In genomic region chr2:101396352-101396717, GRCh38 we compare ENCODE assay signal across 9 cellular contexts. TPM values are rescaled to one million over a fixed set of nuclear protein-coding genes. Genes with fewer than 3 reads are reported as not detected.
A peak's percentile ranks its signal among the peaks of the same experiment; 100 is the strongest.
DNase-seq lines count a peak whose midpoint lies in the region; ATAC-seq and TF ChIP-seq lines count a peak whose summit lies in the region.
"Had no signal": no experiment of that assay in that cellular context is flagged by ENCODE, and none has a peak within 500 bp of the region (broad histone marks: within the 10 kb centered on the region; RNA-seq: fewer than 3 reads in every experiment).

No MANE protein-coding gene starts in this region.

- CTCF ChIA-PET in PC-3 (lab: Charles Lee), result interaction anchor here (0.6 to 1.3 kb wide), 3 partner anchors 9 to 121 kb away, joined by 3 to 18 read pairs (median 3); partner anchors contain the start of gene CREG2

- no peak overlapping the region for H2BK15ac ChIP-seq in H9 (ENCODE audit: low read depth, low read length)

- no peak overlapping the region for H3K23ac ChIP-seq in H9 (ENCODE audit: insufficient read length, low read depth, low read length)

- H3K4me3 ChIP-seq in PC-3 (ENCODE audit: low read length) (peak overlapping the region; percentile 44), epithelial cell of esophagus (ENCODE audit: low read length) (no peak overlapping the region)

- H3F3A ChIP-seq in PC-3 (ENCODE audit: low read length, unreplicated experiment), result peaks cover 9% of the 10 kb centered on the region

- no peak overlapping the region for H2BK5ac ChIP-seq in H9 (ENCODE audit: insufficient read length, low read length)

- H3K9me3 Mint-ChIP-seq in H9, result no peaks in the 10 kb centered on the region

- H2AFZ ChIP-seq in PC-3 (ENCODE audit: low read length) (0 out of 2 replicates have a peak overlapping the region, but pooled peaks have one; percentile 11), H9 (ENCODE audit: low read length) (no peak overlapping the region)

- intact Hi-C loops in PC-3 (cut with micrococcal nuclease) (no loop called here), posterior vena cava (cut with DNase I) (no loop called here)

- peak overlapping the region; percentile 83 for H3K4me2 ChIP-seq in PC-3 (ENCODE audit: low read length)
- H3K4me2 ChIP-seq in H9 (ENCODE audit: insufficient read depth, insufficient read length, low read length), result no peak overlapping the region

- H3K56ac ChIP-seq in H9 (ENCODE audit: insufficient read length, low read depth, low read length), result no peak overlapping the region

- H3K4ac ChIP-seq in H9 (ENCODE audit: low read depth, low read length), result no peak overlapping the region

- no peaks in the 10 kb centered on the region for H4K20me1 ChIP-seq in PC-3 (ENCODE audit: low read length)
- H4K20me1 ChIP-seq in H9 (ENCODE audit: control insufficient read depth, insufficient read depth, insufficient read length), result no peaks in the 10 kb centered on the region

- no peaks in the 10 kb centered on the region for H3K23me2 ChIP-seq in H9 (ENCODE audit: insufficient read length, low read depth, low read length, poor library complexity, severe bottlenecking)

- POLR2A ChIA-PET in PC-3 (lab: Charles Lee; ENCODE audit: unreplicated experiment), result interaction anchor here (0.7 kb wide), 1 partner anchor 30 kb away, joined by 3 read pairs; no protein-coding TSS in a partner anchor

- H3K27ac Mint-ChIP-seq in H9, result no peak overlapping the region

- H3T11ph ChIP-seq in H9 (ENCODE audit: low read length), result no peak overlapping the region

- no peak overlapping the region for H2AK5ac ChIP-seq in H9 (ENCODE audit: insufficient read length, low read length)

- no peak overlapping the region for H4K8ac ChIP-seq in H9 (replicated peaks; ENCODE audit: insufficient read length, low read depth, low read length)

- H3K4me1 ChIP-seq in PC-3 (ENCODE audit: insufficient read depth, low read length) (peaks cover 54% of the 10 kb centered on the region), H9 (ENCODE audit: insufficient read depth, low read length) (no peaks in the 10 kb centered on the region; the same call in 1 of the 2 replicates)

- H3K36me3 Mint-ChIP-seq in H9 (ENCODE audit: insufficient read depth in 1 of 3, low read depth in 3 of 3), result no peaks in the 10 kb centered on the region

- H3K27me3 ChIP-seq in PC-3 (ENCODE audit: low read length), result no peaks in the 10 kb centered on the region
- no peaks in the 10 kb centered on the region; the same call in 1 of the 2 replicates for H3K27me3 ChIP-seq in H9 (ENCODE audit: insufficient read depth, low read length)

- BruUV-seq in PC-3 (replicated peaks; lab: Mats Ljungman, UMichigan), result no TSS peak

- H4K5ac ChIP-seq in H9 (ENCODE audit: insufficient read length, low read depth, low read length), result no peak overlapping the region

- no CpG with 5 or more reads among the region's 2 CpGs for WGBS in H9 (ENCODE audit: extremely low coverage, insufficient read length, low lambda C conversion rate)

- no peaks in the 10 kb centered on the region; the same call in none of the 2 replicates for H3K27me3 Mint-ChIP-seq in H9 (ENCODE audit: low read depth)

- no peak overlapping the region for H3K18ac ChIP-seq in H9 (ENCODE audit: insufficient read length, low read depth, low read length)

- H3K9me3 ChIP-seq in PC-3 (ENCODE audit: low read length), result no peaks in the 10 kb centered on the region
- H3K9me3 ChIP-seq in H9 (ENCODE audit: control insufficient read depth, low read depth, low read length), result no peaks in the 10 kb centered on the region

- H4K91ac ChIP-seq in H9 (ENCODE audit: insufficient read length, low read depth, low read length), result no peak overlapping the region

- H2BK20ac ChIP-seq in H9 (ENCODE audit: low read depth, low read length, poor library complexity, severe bottlenecking), result no peak overlapping the region

- H3K4me3 Mint-ChIP-seq in H9, result no peak overlapping the region

- ATAC-seq in PC-3, result peak; percentile 87

- peaks cover 8% of the 10 kb centered on the region; the same call in 1 of the 2 replicates for H3K36me3 ChIP-seq in PC-3 (ENCODE audit: low read depth, low read length)

- TF ChIP-seq CTCF in PC-3 (conservative IDR thresholded peaks at IDR 0.05; ENCODE audit: low read depth, low read length), result no peak
- TF ChIP-seq CTCF in epithelial cell of esophagus (IDR thresholded peaks at IDR 0.05; ENCODE audit: insufficient read depth, low read depth, low read length, missing control alignments), result no peak
- no peak for TF ChIP-seq CTCF in H9 (conservative IDR thresholded peaks at IDR 0.05)

- no peak overlapping the region for H2BK120ac ChIP-seq in H9 (ENCODE audit: low read depth, low read length, poor library complexity, severe bottlenecking)

- DNase-seq in ELR (ENCODE audit: low read depth) (peak; percentile 96), PC-3 (peak; percentile 96), epithelial cell of esophagus (ENCODE audit: low read depth) (peak; percentile 97), pulmonary artery endothelial cell (ENCODE audit: low read depth, low spot score) (peak; percentile 75), posterior vena cava (ENCODE audit: low spot score) (no peak), NCI-H187 (lab: John Stamatoyannopoulos, UW) (no peak), H9 (no peak)
- no peak for DNase-seq in stimulated activated CD8-positive, alpha-beta memory T cell treated with anti-CD3 and anti-CD28 coated beads, Interleukin-4, amount 100 ng/mL, for 48 hours
- DNase-seq: activated CD8-positive, alpha-beta memory T cell treated with anti-CD3 and anti-CD28 coated beads, Interleukin-2, amount 50 U/mL, for 4 hours had no signal

- H3K27ac ChIP-seq in PC-3 (ENCODE audit: low read length) (peak overlapping the region; percentile 96), H9 (ENCODE audit: insufficient read length, low read depth, low read length) (no peak overlapping the region)

- H3K9me2 ChIP-seq in PC-3 (replicated peaks; ENCODE audit: low read length), result no peaks in the 10 kb centered on the region

- no peaks in the 10 kb centered on the region for H3K79me1 ChIP-seq in H9 (ENCODE audit: insufficient read depth, low read depth, low read length, poor library complexity, severe bottlenecking)

- no peak overlapping the region for H3K14ac ChIP-seq in H9 (ENCODE audit: insufficient read depth, low read length)

- H3K9ac ChIP-seq in PC-3 (ENCODE audit: low read length) (peak overlapping the region; percentile 88), H9 (ENCODE audit: extremely low read depth, insufficient read length, low read length) (no peak overlapping the region)

- H2BK12ac ChIP-seq in H9 (ENCODE audit: insufficient read length, low read depth, low read length), result no peak overlapping the region

- peaks cover 18 to 19% of the 10 kb centered on the region in 2 experiments for H3K4me1 Mint-ChIP-seq in H9

- H3K79me2 ChIP-seq in PC-3 (ENCODE audit: low read length), result peaks cover 11% of the 10 kb centered on the region
- no peaks in the 10 kb centered on the region for H3K79me2 ChIP-seq in H9 (ENCODE audit: insufficient read depth, low read length)

RNA-seq across cellular contexts. Expression of gene CREG2, which starts 9.0 kb away (rescaled TPM):
- total RNA-seq in PC-3 (2014; rRNA removed), result 40.0 and 67.9 TPM in 2 replicates
- total RNA-seq in pulmonary artery endothelial cell, result 0.81 and 1.6 TPM in 2 replicates
- not detected for total RNA-seq in posterior vena cava
- total RNA-seq in H9 (2021), result 0.77 and 1.2 TPM in 2 replicates

Comparison
In these comparisons a context has a peak if more than half of its experiments do, and no peak if none do; other contexts are left out.
1. DNase-seq: peak in ELR (single experiment), PC-3 (single experiment), epithelial cell of esophagus (single experiment) and pulmonary artery endothelial cell (single experiment); none in stimulated activated CD8-positive, alpha-beta memory T cell treated with anti-CD3 and anti-CD28 coated beads, Interleukin-4, amount 100 ng/mL, for 48 hours (single experiment), posterior vena cava (single experiment), NCI-H187 (0 of 2) and H9 (single experiment).
2. RNA of gene CREG2, which starts 9.0 kb away (total RNA-seq): 40.0 to 67.9 TPM in PC-3; 0.81 to 1.6 TPM in pulmonary artery endothelial cell, 0.77 to 1.2 TPM in H9 and not detected in posterior vena cava; every median in the first group is over 10 times any median in the second.